15 cellular contexts compared by ENCODE assay signal in the genomic region with DNA sequence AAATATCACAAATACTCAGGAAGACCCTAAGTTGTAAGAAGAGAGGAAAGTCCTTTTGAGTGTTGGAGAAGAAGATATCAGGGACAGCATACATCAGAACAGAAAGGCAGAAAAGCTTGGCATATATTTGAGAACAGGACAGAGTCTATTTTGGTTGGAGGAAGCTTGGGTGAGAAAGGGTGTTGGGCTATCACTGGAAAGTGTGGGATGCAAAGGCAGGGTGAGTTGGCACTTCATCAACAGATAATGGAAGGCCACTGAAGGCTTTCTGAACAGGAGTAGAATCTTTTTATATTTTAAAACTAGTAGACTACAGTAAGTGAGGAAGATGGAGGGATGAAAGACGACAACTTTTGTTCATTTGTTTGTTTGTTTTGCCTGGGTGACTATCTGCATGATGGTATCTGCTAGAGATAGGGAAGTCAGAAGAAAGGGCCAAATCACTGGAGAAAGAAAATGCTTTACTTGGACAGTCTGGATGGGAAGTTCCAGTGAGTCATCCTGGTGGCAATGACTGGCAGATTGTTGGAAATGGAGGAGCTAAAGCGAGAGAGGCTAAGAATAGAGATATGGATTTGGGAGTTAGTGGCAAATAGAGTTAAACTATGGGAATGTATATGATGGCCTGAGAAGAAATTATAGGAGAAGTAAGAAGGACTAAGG. TPM values are rescaled to one million over a fixed set of nuclear protein-coding genes. Genes with fewer than 3 reads are reported as not detected.
A peak's percentile ranks its signal among the peaks of the same experiment; 100 is the strongest.
DNase-seq lines count a peak whose midpoint lies in the region; ATAC-seq and TF ChIP-seq lines count a peak whose summit lies in the region.
"Had no signal": no experiment of that assay in that cellular context is flagged by ENCODE, and none has a peak within 500 bp of the region (broad histone marks: within the 10 kb centered on the region; RNA-seq: fewer than 3 reads in every experiment).

No MANE protein-coding gene starts in this region.

- POLR2A ChIA-PET in PC-3 (lab: Charles Lee; ENCODE audit: unreplicated experiment): no interaction called here

- no peaks in the 10 kb centered on the region for H3F3A ChIP-seq in PC-3 (ENCODE audit: low read length, unreplicated experiment)

- H3K4me3 ChIP-seq in PC-3 (ENCODE audit: low read length) (no peak overlapping the region), fibroblast of mammary gland (ENCODE audit: control insufficient read depth, low read depth, low read length) (no peak overlapping the region)
- H3K4me3 ChIP-seq: GM23338 had no signal

- no peak overlapping the region for H3K4me2 ChIP-seq in PC-3 (ENCODE audit: low read length)
- H3K4me2 ChIP-seq: GM23338 had no signal

- no peaks in the 10 kb centered on the region for H3K36me3 ChIP-seq in PC-3 (ENCODE audit: low read depth, low read length)

- peaks cover 14% of the 10 kb centered on the region for H3K9me3 Mint-ChIP-seq in activated naive CD4-positive, alpha-beta T cell treated with anti-CD3 and anti-CD28 coated beads, Interleukin-2, amount 50 U/mL, for 24 hours
- peaks cover 22% of the 10 kb centered on the region for H3K9me3 Mint-ChIP-seq in activated naive CD4-positive, alpha-beta T cell treated with anti-CD3 and anti-CD28 coated beads, Interleukin-2, amount 10 ng/mL, durations not matched to agents 7 days and 5 days
- H3K9me3 Mint-ChIP-seq in stimulated activated naive B cell treated with anti-CD40 and anti-IgM and Interleukin-4, amounts not matched to agents 10 μg/mL and 1 μg/mL and 100 μg/mL, for 72 hours: peaks cover 0 to 4% of the 10 kb centered on the region in 2 donors
- H3K9me3 Mint-ChIP-seq: activated naive CD4-positive, alpha-beta T cell treated with anti-CD3 and anti-CD28 coated beads for 36 hours; GM23338; mesothelial cell of epicardium had no signal

- no peaks in the 10 kb centered on the region for H3K27me3 Mint-ChIP-seq in activated naive CD4-positive, alpha-beta T cell treated with anti-CD3 and anti-CD28 coated beads, Interleukin-2, amount 50 U/mL, for 24 hours
- no peaks in the 10 kb centered on the region for H3K27me3 Mint-ChIP-seq in activated naive CD4-positive, alpha-beta T cell treated with anti-CD3 and anti-CD28 coated beads, Interleukin-2, amount 10 ng/mL, durations not matched to agents 7 days and 5 days
- peaks cover 0 to 6% of the 10 kb centered on the region in 2 donors for H3K27me3 Mint-ChIP-seq in stimulated activated naive B cell treated with anti-CD40 and anti-IgM and Interleukin-4, amounts not matched to agents 10 μg/mL and 1 μg/mL and 100 μg/mL, for 72 hours

- ATAC-seq in PC-3 (no peak), GM18519 (IDR thresholded peaks at IDR 0.05; ENCODE audit: low FRiP score, unreplicated experiment) (no peak)
- ATAC-seq in stimulated activated naive B cell treated with anti-CD40 and anti-IgM and Interleukin-4, amounts not matched to agents 10 μg/mL and 1 μg/mL and 100 μg/mL, for 72 hours (replicated peaks): no peak
- ATAC-seq: GM23338 had no signal

- CTCF ChIA-PET in activated naive CD4-positive, alpha-beta T cell treated with anti-CD3 and anti-CD28 coated beads, Interleukin-2, amount 10 ng/mL, durations not matched to agents 7 days and 5 days (lab: Charles Lee): interaction anchor here (2.1 kb wide), 1 partner anchor 29 kb away, joined by 6 read pairs; no protein-coding TSS in a partner anchor
- CTCF ChIA-PET in PC-3 (lab: Charles Lee): no interaction called here

- H3K36me3 Mint-ChIP-seq in activated naive CD4-positive, alpha-beta T cell treated with anti-CD3 and anti-CD28 coated beads, Interleukin-2, amount 50 U/mL, for 24 hours: peaks cover 6% of the 10 kb centered on the region
- H3K36me3 Mint-ChIP-seq in activated naive CD4-positive, alpha-beta T cell treated with anti-CD3 and anti-CD28 coated beads, Interleukin-2, amount 10 ng/mL, durations not matched to agents 7 days and 5 days: peaks cover 33% of the 10 kb centered on the region
- H3K36me3 Mint-ChIP-seq in stimulated activated naive B cell treated with anti-CD40 and anti-IgM and Interleukin-4, amounts not matched to agents 10 μg/mL and 1 μg/mL and 100 μg/mL, for 72 hours: no peaks in the 10 kb centered on the region
- H3K36me3 Mint-ChIP-seq: mesothelial cell of epicardium had no signal

- H3K4me3 Mint-ChIP-seq in activated naive CD4-positive, alpha-beta T cell treated with anti-CD3 and anti-CD28 coated beads, Interleukin-2, amount 50 U/mL, for 24 hours: no peak overlapping the region
- no peak overlapping the region for H3K4me3 Mint-ChIP-seq in activated naive CD4-positive, alpha-beta T cell treated with anti-CD3 and anti-CD28 coated beads, Interleukin-2, amount 10 ng/mL, durations not matched to agents 7 days and 5 days
- H3K4me3 Mint-ChIP-seq in stimulated activated naive B cell treated with anti-CD40 and anti-IgM and Interleukin-4, amounts not matched to agents 10 μg/mL and 1 μg/mL and 100 μg/mL, for 72 hours: no peak overlapping the region
- H3K4me3 Mint-ChIP-seq: activated naive CD4-positive, alpha-beta T cell treated with anti-CD3 and anti-CD28 coated beads for 36 hours; GM23338; mesothelial cell of epicardium had no signal

- TF ChIP-seq CTCF in PC-3 (conservative IDR thresholded peaks at IDR 0.05; ENCODE audit: low read depth, low read length) (no peak), fibroblast of mammary gland (conservative IDR thresholded peaks at IDR 0.05; ENCODE audit: control insufficient read depth, insufficient read depth, low read depth, low read length) (no peak)

- no peaks in the 10 kb centered on the region for H3K9me2 ChIP-seq in PC-3 (replicated peaks; ENCODE audit: low read length)

- peaks cover 86% of the 10 kb centered on the region for H3K4me1 Mint-ChIP-seq in activated naive CD4-positive, alpha-beta T cell treated with anti-CD3 and anti-CD28 coated beads, Interleukin-2, amount 50 U/mL, for 24 hours
- peaks cover 74% of the 10 kb centered on the region for H3K4me1 Mint-ChIP-seq in activated naive CD4-positive, alpha-beta T cell treated with anti-CD3 and anti-CD28 coated beads, Interleukin-2, amount 10 ng/mL, durations not matched to agents 7 days and 5 days
- H3K4me1 Mint-ChIP-seq in stimulated activated naive B cell treated with anti-CD40 and anti-IgM and Interleukin-4, amounts not matched to agents 10 μg/mL and 1 μg/mL and 100 μg/mL, for 72 hours: peaks cover 48 to 60% of the 10 kb centered on the region in 2 donors
- H3K4me1 Mint-ChIP-seq: GM23338, mesothelial cell of epicardium had no signal

- DNase-seq in activated naive CD4-positive, alpha-beta T cell treated with anti-CD3 and anti-CD28 coated beads, Interleukin-2, amount 10 ng/mL, durations not matched to agents 7 days and 5 days: no peak
- DNase-seq in PC-3 (peak; percentile 7), fibroblast of mammary gland (ENCODE audit: low read depth) (peak; percentile 19), T1000 (lab: John Stamatoyannopoulos, UW) (no peak), C1 segment of cervical spinal cord (lab: John Stamatoyannopoulos, UW) (no peak)
- no peak for DNase-seq in stimulated activated naive B cell treated with anti-CD40 and anti-IgM and Interleukin-4, amounts not matched to agents 10 μg/mL and 1 μg/mL and 100 μg/mL, for 72 hours
- DNase-seq: activated CD4-positive, alpha-beta T cell treated with anti-CD3 and anti-CD28 coated beads for 1 hour; activated naive CD4-positive, alpha-beta T cell treated with anti-CD3 and anti-CD28 coated beads for 36 hours had no signal

- H3K27me3 ChIP-seq in PC-3 (ENCODE audit: low read length): peaks cover 24% of the 10 kb centered on the region

- H3K9ac ChIP-seq in PC-3 (ENCODE audit: low read length): no peak overlapping the region
- H3K9ac ChIP-seq: parathyroid adenoma had no signal

- H4K20me1 ChIP-seq in PC-3 (ENCODE audit: low read length): no peaks in the 10 kb centered on the region

- no peak overlapping the region for H3K27ac ChIP-seq in PC-3 (ENCODE audit: low read length)
- H3K27ac ChIP-seq: parathyroid adenoma had no signal

- no peaks in the 10 kb centered on the region for H3K9me3 ChIP-seq in PC-3 (ENCODE audit: low read length)

- no peaks in the 10 kb centered on the region for H3K79me2 ChIP-seq in PC-3 (ENCODE audit: low read length)
- H3K79me2 ChIP-seq: parathyroid adenoma had no signal

- H2AFZ ChIP-seq in PC-3 (ENCODE audit: low read length): no peak overlapping the region
- H2AFZ ChIP-seq: GM23338, parathyroid adenoma had no signal

- intact Hi-C loops in PC-3 (cut with micrococcal nuclease): no loop called here

- H3K4me1 ChIP-seq in PC-3 (ENCODE audit: insufficient read depth, low read length): no peaks in the 10 kb centered on the region
- H3K4me1 ChIP-seq: parathyroid adenoma had no signal

- BruUV-seq in PC-3 (replicated peaks; lab: Mats Ljungman, UMichigan): no TSS peak

- peak overlapping the region; percentile 52 for H3K27ac Mint-ChIP-seq in activated naive CD4-positive, alpha-beta T cell treated with anti-CD3 and anti-CD28 coated beads, Interleukin-2, amount 50 U/mL, for 24 hours
- H3K27ac Mint-ChIP-seq in activated naive CD4-positive, alpha-beta T cell treated with anti-CD3 and anti-CD28 coated beads, Interleukin-2, amount 10 ng/mL, durations not matched to agents 7 days and 5 days: no peak overlapping the region
- H3K27ac Mint-ChIP-seq in stimulated activated naive B cell treated with anti-CD40 and anti-IgM and Interleukin-4, amounts not matched to agents 10 μg/mL and 1 μg/mL and 100 μg/mL, for 72 hours: peak overlapping the region; percentile 1
- H3K27ac Mint-ChIP-seq: GM23338, mesothelial cell of epicardium had no signal

RNA-seq across cellular contexts. Expression of a gene that starts 33.7 kb away (rescaled TPM):
- total RNA-seq in PC-3 (2014; rRNA removed): not detected in 2 replicates
- total RNA-seq: LHCN-M2 had no signal

RNA-seq across cellular contexts. Expression of a gene that starts 34.9 kb away (rescaled TPM):
- not detected in 2 replicates for total RNA-seq in PC-3 (2014; rRNA removed)
- total RNA-seq: chondrocyte, LHCN-M2 had no signal

Comparison
In these comparisons a context has a peak if more than half of its experiments do, and no peak if none do; other contexts are left out.
1. DNase-seq: peak in PC-3 (single experiment) and fibroblast of mammary gland (single experiment); none in activated naive CD4-positive, alpha-beta T cell treated with anti-CD3 and anti-CD28 coated beads, Interleukin-2, amount 10 ng/mL, durations not matched to agents 7 days and 5 days (single experiment), stimulated activated naive B cell treated with anti-CD40 and anti-IgM and Interleukin-4, amounts not matched to agents 10 μg/mL and 1 μg/mL and 100 μg/mL, for 72 hours (single experiment), T1000 (single experiment) and C1 segment of cervical spinal cord (0 of 14).